8 cellular contexts compared by ENCODE assay signal in genomic region chr3:42473083-42473932, GRCh38. TPM values are rescaled to one million over a fixed set of nuclear protein-coding genes. Genes with fewer than 3 reads are reported as not detected.
DNase-seq lines count a peak whose midpoint lies in the region; ATAC-seq, FAIRE-seq and TF ChIP-seq lines count a peak whose summit lies in the region.

No MANE protein-coding gene starts in this region.

- H3K27me3 Mint-ChIP-seq in activated CD8-positive, alpha-beta memory T cell treated with anti-CD3 and anti-CD28 coated beads, Interleukin-2, amount 10 ng/mL, durations not matched to agents 7 days and 5 days: peaks cover 16% of the 10 kb centered on the region

- H3K4me1 Mint-ChIP-seq in activated CD8-positive, alpha-beta memory T cell treated with anti-CD3 and anti-CD28 coated beads, Interleukin-2, amount 10 ng/mL, durations not matched to agents 7 days and 5 days: no peaks in the 10 kb centered on the region

- no peaks in the 10 kb centered on the region for H3K36me3 Mint-ChIP-seq in activated CD8-positive, alpha-beta memory T cell treated with anti-CD3 and anti-CD28 coated beads, Interleukin-2, amount 10 ng/mL, durations not matched to agents 7 days and 5 days

- ATAC-seq in left lobe of liver (peak; percentile 33), GM18861 (IDR thresholded peaks at IDR 0.05; ENCODE audit: unreplicated experiment) (no peak)
- no peak for ATAC-seq in activated CD8-positive, alpha-beta memory T cell treated with anti-CD3 and anti-CD28 coated beads, Interleukin-2, amount 10 ng/mL, durations not matched to agents 7 days and 5 days

- H3K4me3 ChIP-seq in bronchial epithelial cell (ENCODE audit: low read depth, low read length): no peak overlapping the region

- DNase-seq in AG08395 (ENCODE audit: low spot score): peak; percentile 37
- DNase-seq in LHCN-M2 (ENCODE audit: low read depth): peak; percentile 44
- peak; percentile 32 for DNase-seq in bronchial epithelial cell (ENCODE audit: low read depth)
- DNase-seq in left lobe of liver (ENCODE audit: low spot score): no peak
- no peak for DNase-seq in Ammon's horn (ENCODE audit: low spot score)
- DNase-seq in activated CD8-positive, alpha-beta memory T cell treated with anti-CD3 and anti-CD28 coated beads, Interleukin-2, amount 10 ng/mL, durations not matched to agents 7 days and 5 days: no peak
- no peak for DNase-seq in GDM1 (lab: John Stamatoyannopoulos, UW)

- FAIRE-seq in bronchial epithelial cell (lab: Jason Lieb, UNC): peak; percentile 64

- no peaks in the 10 kb centered on the region for H3K9me3 Mint-ChIP-seq in activated CD8-positive, alpha-beta memory T cell treated with anti-CD3 and anti-CD28 coated beads, Interleukin-2, amount 10 ng/mL, durations not matched to agents 7 days and 5 days (ENCODE audit: low read depth)

- H3K4me3 Mint-ChIP-seq in activated CD8-positive, alpha-beta memory T cell treated with anti-CD3 and anti-CD28 coated beads, Interleukin-2, amount 10 ng/mL, durations not matched to agents 7 days and 5 days: no peak overlapping the region

- H3K27me3 ChIP-seq in bronchial epithelial cell (ENCODE audit: control insufficient read depth, insufficient read depth, low read length): no peaks in the 10 kb centered on the region

- no peaks in the 10 kb centered on the region for H3K36me3 ChIP-seq in bronchial epithelial cell (ENCODE audit: control insufficient read depth, insufficient read depth, low read length)

- no peak for TF ChIP-seq CTCF in bronchial epithelial cell (IDR thresholded peaks at IDR 0.05; ENCODE audit: insufficient read depth, low read length, severe bottlenecking)

- CTCF ChIA-PET in activated CD8-positive, alpha-beta memory T cell treated with anti-CD3 and anti-CD28 coated beads, Interleukin-2, amount 10 ng/mL, durations not matched to agents 7 days and 5 days (lab: Charles Lee): no interaction called here

- no peak overlapping the region for H3K27ac Mint-ChIP-seq in activated CD8-positive, alpha-beta memory T cell treated with anti-CD3 and anti-CD28 coated beads, Interleukin-2, amount 10 ng/mL, durations not matched to agents 7 days and 5 days

RNA-seq across cellular contexts. Expression of gene VIPR1, which starts 29.1 kb away (rescaled TPM):
- not detected in 2 replicates for total RNA-seq in LHCN-M2 (2014; rRNA removed)
- polyA plus RNA-seq in LHCN-M2 (2012): not detected
- total RNA-seq in bronchial epithelial cell: 4.2 and 5.8 TPM in 2 replicates
- 27.0 TPM for total RNA-seq in left lobe of liver
- total RNA-seq in activated CD8-positive, alpha-beta memory T cell treated with anti-CD3 and anti-CD28 coated beads, Interleukin-2, amount 10 ng/mL, durations not matched to agents 7 days and 5 days: 1 to 10 TPM in 1 of 2 experiments, under 1 TPM in 1; 0.14 to 1.9 TPM

Comparison
In these comparisons a context has a peak if more than half of its experiments do, and no peak if none do; other contexts are left out.
1. DNase-seq: peak in AG08395 (single experiment), LHCN-M2 (single experiment) and bronchial epithelial cell (single experiment); none in left lobe of liver (single experiment), Ammon's horn (single experiment), activated CD8-positive, alpha-beta memory T cell treated with anti-CD3 and anti-CD28 coated beads, Interleukin-2, amount 10 ng/mL, durations not matched to agents 7 days and 5 days (single experiment) and GDM1 (single experiment).